Comparison of ENCODE assay signal across 1 cellular context in the genomic region with DNA sequence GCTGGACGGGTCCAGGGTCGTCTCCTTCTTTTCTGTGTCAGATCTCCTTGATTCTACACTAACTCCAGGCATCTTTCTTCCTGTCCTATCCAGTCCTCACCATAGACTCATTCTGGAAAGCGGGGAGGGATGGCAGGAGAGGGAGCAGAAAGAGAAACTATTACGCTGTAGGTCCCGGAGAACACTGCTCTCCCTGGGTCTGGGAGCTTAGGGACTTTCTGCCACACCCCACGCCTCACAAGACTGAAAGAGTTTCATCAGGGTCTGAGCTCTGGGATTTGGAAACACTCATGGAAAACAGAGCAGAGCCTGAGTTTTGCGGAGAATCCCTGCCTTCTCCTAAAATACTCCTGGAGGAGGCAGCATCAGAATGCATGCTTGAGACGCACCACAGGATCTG.
TF ChIP-seq lines count a peak whose summit lies in the region.

No MANE protein-coding gene starts in this region.

TF ChIP-seq in IMR-90, 13 proteins besides CTCF, POLR2A, EP300 and RAD21:
- TF ChIP-seq, protein P1, sequence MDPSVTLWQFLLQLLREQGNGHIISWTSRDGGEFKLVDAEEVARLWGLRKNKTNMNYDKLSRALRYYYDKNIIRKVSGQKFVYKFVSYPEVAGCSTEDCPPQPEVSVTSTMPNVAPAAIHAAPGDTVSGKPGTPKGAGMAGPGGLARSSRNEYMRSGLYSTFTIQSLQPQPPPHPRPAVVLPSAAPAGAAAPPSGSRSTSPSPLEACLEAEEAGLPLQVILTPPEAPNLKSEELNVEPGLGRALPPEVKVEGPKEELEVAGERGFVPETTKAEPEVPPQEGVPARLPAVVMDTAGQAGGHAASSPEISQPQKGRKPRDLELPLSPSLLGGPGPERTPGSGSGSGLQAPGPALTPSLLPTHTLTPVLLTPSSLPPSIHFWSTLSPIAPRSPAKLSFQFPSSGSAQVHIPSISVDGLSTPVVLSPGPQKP (IDR thresholded peaks at IDR 0.05; ENCODE audit: borderline replicate concordance, low read depth, low read length) = no peak
- TF ChIP-seq FOS (IDR thresholded peaks at IDR 0.05; ENCODE audit: low read depth, low read length) = no peak
